13 cellular contexts compared by ENCODE assay signal in the genomic region with DNA sequence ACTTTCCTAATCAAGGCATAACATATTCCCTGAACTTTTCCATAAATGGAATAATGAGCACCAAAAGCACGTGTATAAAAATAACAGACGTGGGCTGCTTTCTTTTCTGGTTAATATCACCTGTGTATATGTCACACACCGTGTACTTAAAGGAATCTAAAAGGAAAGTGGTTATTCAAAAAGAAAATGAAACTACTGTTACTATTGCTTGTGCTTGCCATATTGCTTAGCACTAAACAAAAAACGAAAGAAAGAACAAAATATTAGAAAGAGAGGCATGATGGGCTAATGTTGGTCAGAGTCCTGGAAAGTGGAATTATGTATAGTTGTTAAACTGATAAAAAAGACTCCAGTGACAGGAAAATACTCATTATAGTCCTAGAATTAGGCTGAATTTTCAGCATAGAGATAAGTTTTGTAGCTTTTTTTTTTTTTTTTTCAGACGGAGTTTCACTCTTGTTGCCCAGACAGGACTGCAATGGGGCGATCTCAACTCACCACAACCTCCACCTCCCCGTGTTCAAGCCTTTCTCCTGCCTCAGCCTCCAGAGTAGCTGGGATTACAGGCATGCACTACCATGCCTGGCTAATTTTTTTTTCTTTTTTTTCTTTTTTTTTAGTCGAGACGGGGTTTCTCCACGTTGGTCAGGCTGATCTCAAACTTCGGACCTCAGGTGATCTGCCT.
DNase-seq lines count a peak whose midpoint lies in the region; ATAC-seq and TF ChIP-seq lines count a peak whose summit lies in the region.
"Had no signal": no experiment of that assay in that cellular context is flagged by ENCODE, and none has a peak within 500 bp of the region (broad histone marks: within the 10 kb centered on the region; RNA-seq: fewer than 3 reads in every experiment).

No MANE protein-coding gene starts in this region.

- H3K36me3 ChIP-seq in MM.1S (replicated peaks; ENCODE audit: insufficient read depth, low read length): no peaks in the 10 kb centered on the region

- no peaks in the 10 kb centered on the region for H3K4me1 Mint-ChIP-seq in activated CD4-positive, alpha-beta T cell treated with anti-CD3 and anti-CD28 coated beads for 36 hours
- H3K4me1 Mint-ChIP-seq in activated T-helper 17 cell treated with anti-CD3 and anti-CD28 coated beads, Interleukin-2, amount 50 U/mL, for 72 hours: no peaks in the 10 kb centered on the region

- intact Hi-C loops in activated CD4-positive, alpha-beta T cell treated with anti-CD3 and anti-CD28 coated beads for 36 hours (cut with DNase I, micrococcal nuclease): no loop called here

- H3K27ac ChIP-seq in MM.1S (ENCODE audit: low read length): no peak overlapping the region

- H4K20me1 ChIP-seq in MM.1S (ENCODE audit: insufficient read depth, low read length): no peaks in the 10 kb centered on the region

- POLR2A ChIA-PET in activated CD4-positive, alpha-beta T cell treated with anti-CD3 and anti-CD28 coated beads for 36 hours (lab: Charles Lee): no interaction called here

- TF ChIP-seq CTCF in GM10266 (IDR thresholded peaks at IDR 0.05; ENCODE audit: control insufficient read depth, insufficient read depth, low read depth, missing control alignments) (no peak), MM.1S (IDR thresholded peaks at IDR 0.05; ENCODE audit: low read length) (no peak)

- CTCF ChIA-PET in activated CD4-positive, alpha-beta T cell treated with anti-CD3 and anti-CD28 coated beads for 36 hours (lab: Charles Lee): no interaction called here

- H3K4me3 Mint-ChIP-seq in activated CD4-positive, alpha-beta T cell treated with anti-CD3 and anti-CD28 coated beads for 36 hours: no peak overlapping the region
- H3K4me3 Mint-ChIP-seq in activated T-helper 17 cell treated with anti-CD3 and anti-CD28 coated beads, Interleukin-2, amount 50 U/mL, for 72 hours: no peak overlapping the region
- H3K4me3 Mint-ChIP-seq: WTC11 had no signal

- no peak overlapping the region for H3K27ac Mint-ChIP-seq in activated CD4-positive, alpha-beta T cell treated with anti-CD3 and anti-CD28 coated beads for 36 hours
- no peak overlapping the region for H3K27ac Mint-ChIP-seq in activated T-helper 17 cell treated with anti-CD3 and anti-CD28 coated beads, Interleukin-2, amount 50 U/mL, for 72 hours
- H3K27ac Mint-ChIP-seq: WTC11 had no signal

- no peaks in the 10 kb centered on the region for H3K4me1 ChIP-seq in MM.1S (ENCODE audit: low read length)

- peak overlapping the region; percentile 56 for H3K4me3 ChIP-seq in MM.1S (ENCODE audit: low read length)

- no peaks in the 10 kb centered on the region for H3K9me3 ChIP-seq in MM.1S (replicated peaks; ENCODE audit: insufficient read depth, low read length)
- H3K9me3 ChIP-seq: SK-N-SH had no signal

- no peaks in the 10 kb centered on the region for H3K27me3 ChIP-seq in MM.1S (replicated peaks; ENCODE audit: insufficient read depth, low read length)

- no peaks in the 10 kb centered on the region for H3K9me2 ChIP-seq in MM.1S (replicated peaks; ENCODE audit: insufficient read depth, low read length)
- H3K9me2 ChIP-seq: SK-N-SH had no signal

- no peaks in the 10 kb centered on the region for H3F3A ChIP-seq in MM.1S (ENCODE audit: insufficient read depth, low read length)

- H3K27me3 Mint-ChIP-seq in activated CD4-positive, alpha-beta T cell treated with anti-CD3 and anti-CD28 coated beads for 36 hours: no peaks in the 10 kb centered on the region
- no peaks in the 10 kb centered on the region for H3K27me3 Mint-ChIP-seq in activated T-helper 17 cell treated with anti-CD3 and anti-CD28 coated beads, Interleukin-2, amount 50 U/mL, for 72 hours

- no peaks in the 10 kb centered on the region for H3K36me3 Mint-ChIP-seq in activated CD4-positive, alpha-beta T cell treated with anti-CD3 and anti-CD28 coated beads for 36 hours (ENCODE audit: low read depth)
- no peaks in the 10 kb centered on the region for H3K36me3 Mint-ChIP-seq in activated T-helper 17 cell treated with anti-CD3 and anti-CD28 coated beads, Interleukin-2, amount 50 U/mL, for 72 hours (ENCODE audit: low read depth)

- H3K4me2 ChIP-seq in MM.1S (ENCODE audit: low read depth, low read length): peak overlapping the region; percentile 87
- H3K4me2 ChIP-seq: SK-N-SH had no signal

- H3K9ac ChIP-seq in MM.1S (ENCODE audit: low read length): no peak overlapping the region; the same call in 1 of the 2 replicates
- H3K9ac ChIP-seq: SK-N-SH had no signal

- peak; percentile 75 for ATAC-seq in GM19395 (IDR thresholded peaks at IDR 0.05; ENCODE audit: unreplicated experiment)
- ATAC-seq in HG03025 (IDR thresholded peaks at IDR 0.05; ENCODE audit: low FRiP score, unreplicated experiment): peak; percentile 91
- ATAC-seq in activated CD4-positive, alpha-beta T cell treated with anti-CD3 and anti-CD28 coated beads for 36 hours: no peak
- ATAC-seq in activated T-helper 17 cell treated with anti-CD3 and anti-CD28 coated beads, Interleukin-2, amount 50 U/mL, for 72 hours (replicated peaks): no peak
- ATAC-seq: WTC11 had no signal

- DNase-seq in GM10266 (ENCODE audit: extremely low spot score): peak; percentile 17
- DNase-seq in MM.1S: peak; percentile 82
- DNase-seq in activated CD4-positive, alpha-beta T cell treated with anti-CD3 and anti-CD28 coated beads for 36 hours: no peak
- no peak for DNase-seq in KG1 (lab: John Stamatoyannopoulos, UW)
- DNase-seq in HPDE6-E6E7 (ENCODE audit: extremely low spot score): no peak
- DNase-seq: cortex of kidney; NCI-H1694 treated with DMSO at 0.1 percent for 48 hours; NK-92 treated with Interleukin-12 subunit alpha and Interleukin-12 subunit beta, amount 100 ng/mL, for 24 hours; SK-N-SH had no signal

- H2AFZ ChIP-seq in MM.1S (ENCODE audit: low read length): peak overlapping the region; percentile 91

- H3K79me2 ChIP-seq in MM.1S (ENCODE audit: low read length): no peaks in the 10 kb centered on the region

- peaks cover 9% of the 10 kb centered on the region for H3K9me3 Mint-ChIP-seq in activated CD4-positive, alpha-beta T cell treated with anti-CD3 and anti-CD28 coated beads for 36 hours (ENCODE audit: low read depth)
- H3K9me3 Mint-ChIP-seq in activated T-helper 17 cell treated with anti-CD3 and anti-CD28 coated beads, Interleukin-2, amount 50 U/mL, for 72 hours: no peaks in the 10 kb centered on the region

Comparison
In these comparisons a context has a peak if more than half of its experiments do, and no peak if none do; other contexts are left out.
1. DNase-seq: peak in GM10266 (single experiment) and MM.1S (single experiment); none in activated CD4-positive, alpha-beta T cell treated with anti-CD3 and anti-CD28 coated beads for 36 hours (single experiment), KG1 (single experiment) and HPDE6-E6E7 (single experiment).
2. ATAC-seq: peak in GM19395 (single experiment) and HG03025 (single experiment); none in activated CD4-positive, alpha-beta T cell treated with anti-CD3 and anti-CD28 coated beads for 36 hours (single experiment) and activated T-helper 17 cell treated with anti-CD3 and anti-CD28 coated beads, Interleukin-2, amount 50 U/mL, for 72 hours (single experiment).